ENCODE assay signal across 8 cellular contexts in genomic region chr1:15153184-15153841, GRCh38. TPM values are rescaled to one million over a fixed set of nuclear protein-coding genes. Genes with fewer than 3 reads are reported as not detected.
DNase-seq lines count a peak whose midpoint lies in the region; ATAC-seq and TF ChIP-seq lines count a peak whose summit lies in the region.

A gene with protein sequence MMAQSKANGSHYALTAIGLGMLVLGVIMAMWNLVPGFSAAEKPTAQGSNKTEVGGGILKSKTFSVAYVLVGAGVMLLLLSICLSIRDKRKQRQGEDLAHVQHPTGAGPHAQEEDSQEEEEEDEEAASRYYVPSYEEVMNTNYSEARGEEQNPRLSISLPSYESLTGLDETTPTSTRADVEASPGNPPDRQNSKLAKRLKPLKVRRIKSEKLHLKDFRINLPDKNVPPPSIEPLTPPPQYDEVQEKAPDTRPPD (plus strand): TSS chr1:15153747. CDS start chr1:15215088, 61,341 bp downstream.

- 1% methylated on average over 34 of the region's 56 CpGs for WGBS in mesenchymal stem cell
- 0 to 1% methylated on average over 13 to 24 of the region's 56 CpGs for WGBS in upper lobe of left lung, 2 donors

- H3K4me1 Mint-ChIP-seq in Caco-2 (ENCODE audit: low read depth, unreplicated experiment), result peaks cover 15% of the 10 kb centered on the region

- CTCF ChIA-PET in Caco-2 (lab: Charles Lee), result interaction anchor here (0.8 to 4.2 kb wide), 6 partner anchors 20 to 67 kb away, joined by 3 to 24 read pairs (median 9); no protein-coding TSS in a partner anchor

- H3K9ac ChIP-seq in HUES48 (ENCODE audit: low read depth, low read length) (no peak within 1 kb of the TSS), mesenchymal stem cell (ENCODE audit: low read length) (peak within 1 kb of the TSS; percentile 87)

- peak within 1 kb of the TSS; percentile 30 to 85 for H2BK12ac ChIP-seq in mesenchymal stem cell (ENCODE audit: low read length in 2 of 2)

- H3K4me3 ChIP-seq in Caco-2 (ENCODE audit: low read depth, low read length), result peak within 1 kb of the TSS; percentile 71
- peak within 1 kb of the TSS; percentile 75 for H3K4me3 ChIP-seq in HUES48 (ENCODE audit: low read depth, low read length)
- peak within 1 kb of the TSS; percentile 79 to 84 for H3K4me3 ChIP-seq in mesenchymal stem cell (ENCODE audit: insufficient read depth in 1 of 2, low read depth in 1 of 2, low read length in 2 of 2)
- peak within 1 kb of the TSS; percentile 36 to 92 (median 70) for H3K4me3 ChIP-seq in upper lobe of left lung

- H3K36me3 Mint-ChIP-seq in Caco-2 (ENCODE audit: insufficient read depth, unreplicated experiment), result peaks cover 9% of the 10 kb centered on the region

- peak within 1 kb of the TSS; percentile 35 to 38 for H3K14ac ChIP-seq in mesenchymal stem cell (ENCODE audit: low read length in 2 of 2)

- H4K91ac ChIP-seq in mesenchymal stem cell (ENCODE audit: low read length), result peak within 1 kb of the TSS; percentile 90

- H3K18ac ChIP-seq in mesenchymal stem cell (ENCODE audit: low read depth in 1 of 2, low read length in 2 of 2), result peak within 1 kb of the TSS; percentile 86 to 87

- H2BK5ac ChIP-seq in mesenchymal stem cell (ENCODE audit: low read depth, low read length, poor library complexity, severe bottlenecking), result no peak within 1 kb of the TSS

- H3K4me3 Mint-ChIP-seq in Caco-2 (ENCODE audit: unreplicated experiment), result peak within 1 kb of the TSS; percentile 87

- peak within 1 kb of the TSS; percentile 94 for H3K4me2 ChIP-seq in mesenchymal stem cell (ENCODE audit: low read length, poor library complexity, severe bottlenecking)

- intact Hi-C loops in Caco-2 (cut with micrococcal nuclease; ENCODE audit: unreplicated experiment), result loop anchor here (2.0 kb wide), 1 partner anchor 21 kb away; no protein-coding TSS in a partner anchor

- H3K36me3 ChIP-seq in Caco-2 (ENCODE audit: control insufficient read depth, insufficient read depth, low read length) (no peaks in the 10 kb centered on the region), HUES48 (ENCODE audit: control insufficient read depth, insufficient read depth, low read length) (no peaks in the 10 kb centered on the region), mesenchymal stem cell (ENCODE audit: control insufficient read depth in 1 of 2, insufficient read depth in 2 of 2, low read depth in 1 of 2, low read length in 2 of 2) (peaks cover 0 to 2% of the 10 kb centered on the region in 2 experiments), upper lobe of left lung (no peaks in the 10 kb centered on the region)

- peak; percentile 79 to 85 for ATAC-seq in upper lobe of left lung (ENCODE audit: low FRiP score in 2 of 2)
- ATAC-seq in HG03135 (IDR thresholded peaks at IDR 0.05; ENCODE audit: unreplicated experiment), result no peak

- H2BK120ac ChIP-seq in mesenchymal stem cell (ENCODE audit: low read depth, low read length), result peak within 1 kb of the TSS; percentile 80

- DNase-seq in Caco-2 (peak; percentile 74 to 87), SKM-1 (lab: John Stamatoyannopoulos, UW; ENCODE audit: unreplicated experiment) (peak; percentile 20), mesenchymal stem cell (peak; percentile 82), upper lobe of left lung (peak; percentile 83 to 94)
- no peak for DNase-seq in activated CD4-positive, CD25-positive, alpha-beta regulatory T cell (lab: John Stamatoyannopoulos, UW)

- peak in 2 of 4 donors; percentile 46 to 71 for TF ChIP-seq POLR2A in upper lobe of left lung (IDR thresholded peaks at IDR 0.05)

- H3K27me3 ChIP-seq in Caco-2 (replicated peaks; ENCODE audit: control insufficient read depth, insufficient read depth, low read length) (no peaks in the 10 kb centered on the region), HUES48 (ENCODE audit: control insufficient read depth, insufficient read depth, low read length) (peaks cover 29% of the 10 kb centered on the region), mesenchymal stem cell (ENCODE audit: control insufficient read depth in 1 of 2, insufficient read depth in 1 of 2, low read length in 2 of 2) (peaks cover 20 to 42% of the 10 kb centered on the region in 2 experiments), upper lobe of left lung (peaks cover 0 to 4% (median 2%) of the 10 kb centered on the region in 4 donors)

- no peak within 1 kb of the TSS for H2AK5ac ChIP-seq in mesenchymal stem cell (ENCODE audit: low read length, severe bottlenecking)

- no peak for TF ChIP-seq EP300 in upper lobe of left lung (IDR thresholded peaks at IDR 0.05)

- H3K4ac ChIP-seq in mesenchymal stem cell (ENCODE audit: low read depth in 1 of 2, low read length in 2 of 2), result peak within 1 kb of the TSS; percentile 54 to 85

- no peak within 1 kb of the TSS for H3K27ac ChIP-seq in HUES48 (ENCODE audit: low read depth, low read length)
- H3K27ac ChIP-seq in mesenchymal stem cell (ENCODE audit: low read length, poor library complexity, severe bottlenecking), result no peak within 1 kb of the TSS
- peak within 1 kb of the TSS; percentile 88 to 93 (median 90) for H3K27ac ChIP-seq in upper lobe of left lung

- peaks cover 44% of the 10 kb centered on the region for H3K4me1 ChIP-seq in Caco-2
- peaks cover 10% of the 10 kb centered on the region for H3K4me1 ChIP-seq in HUES48 (ENCODE audit: control insufficient read depth, insufficient read depth, low read length)
- H3K4me1 ChIP-seq in mesenchymal stem cell (ENCODE audit: control insufficient read depth, insufficient read depth, low read depth, low read length), result peaks cover 35% of the 10 kb centered on the region
- peaks cover 17 to 47% (median 41%) of the 10 kb centered on the region in 4 donors for H3K4me1 ChIP-seq in upper lobe of left lung

- peaks cover 23% of the 10 kb centered on the region for H3K79me1 ChIP-seq in mesenchymal stem cell (replicated peaks; ENCODE audit: low read length, poor library complexity, severe bottlenecking)

- H2AFZ ChIP-seq in mesenchymal stem cell (ENCODE audit: low read depth, low read length), result peak within 1 kb of the TSS; percentile 57

- in situ Hi-C loops in endometrial microvascular endothelial cells (cut with HindIII; ENCODE audit: inconsistent ontology term, low pct_unique_long_range_greater_than_20kb, low sequenced_read_pairs), result no loop called here

- POLR2A ChIA-PET in Caco-2 (lab: Charles Lee), result interaction anchor here (0.8 to 1.3 kb wide), 5 partner anchors 9 to 47 kb away, joined by 3 to 7 read pairs (median 6); no protein-coding TSS in a partner anchor

- peak within 1 kb of the TSS; percentile 96 for H2BK15ac ChIP-seq in mesenchymal stem cell (ENCODE audit: low read depth, poor library complexity, severe bottlenecking)

- H3K27me3 Mint-ChIP-seq in Caco-2 (ENCODE audit: insufficient read depth, unreplicated experiment), result no peaks in the 10 kb centered on the region

- no peaks in the 10 kb centered on the region for H3K9me3 Mint-ChIP-seq in Caco-2 (ENCODE audit: unreplicated experiment)

- no peaks in the 10 kb centered on the region for H3K9me3 ChIP-seq in Caco-2
- H3K9me3 ChIP-seq in HUES48 (ENCODE audit: control insufficient read depth, insufficient read depth, low read length), result no peaks in the 10 kb centered on the region
- H3K9me3 ChIP-seq in mesenchymal stem cell (ENCODE audit: control insufficient read depth, low read length), result no peaks in the 10 kb centered on the region
- H3K9me3 ChIP-seq in upper lobe of left lung, result no peaks in the 10 kb centered on the region

- no peak for TF ChIP-seq CTCF in Caco-2 (IDR thresholded peaks at IDR 0.05; ENCODE audit: insufficient read depth in 1 of 2, low read depth in 1 of 2, low read length in 1 of 2, severe bottlenecking in 1 of 2, unreplicated experiment in 1 of 2)
- TF ChIP-seq CTCF in upper lobe of left lung (IDR thresholded peaks at IDR 0.05), result no peak

- H3K23ac ChIP-seq in mesenchymal stem cell (ENCODE audit: low read length in 2 of 2), result peak within 1 kb of the TSS; percentile 34 to 81

- H3K27ac Mint-ChIP-seq in Caco-2 (ENCODE audit: unreplicated experiment), result peak within 1 kb of the TSS; percentile 73

- TSS peak; percentile 24 for BruUV-seq in Caco-2 (replicated peaks; lab: Mats Ljungman, UMichigan)

- H4K8ac ChIP-seq in mesenchymal stem cell (ENCODE audit: low read length), result no peak within 1 kb of the TSS

RNA-seq across cellular contexts. Expression of the gene that starts here (rescaled TPM):
- total RNA-seq in Caco-2 (2022) (24.7 and 25.0 TPM in 2 replicates), endometrial microvascular endothelial cells (ENCODE audit: inconsistent ontology term) (18.1 TPM), upper lobe of left lung (10 to 100 TPM in 4 of 6 donors, 1 to 10 TPM in 2; 6.3 to 22.4 (median 14.6) TPM)
- 48.1 TPM for polyA plus RNA-seq in mesenchymal stem cell (2013, experiment 1 of 2)
- 46.7 TPM for polyA plus RNA-seq in mesenchymal stem cell (2013, experiment 2 of 2)

Comparison
In these comparisons a context has a peak if more than half of its experiments do, and no peak if none do; other contexts are left out.
1. DNase-seq: peak in Caco-2 (2 of 2), SKM-1 (single experiment), mesenchymal stem cell (single experiment) and upper lobe of left lung (2 of 2); none in activated CD4-positive, CD25-positive, alpha-beta regulatory T cell (0 of 4).
2. H3K27ac ChIP-seq: peak in upper lobe of left lung (4 of 4); none in HUES48 (single experiment) and mesenchymal stem cell (single experiment).
3. Peak in every context shown above with its lines, with median percentiles within 50 percentile points of each other: H3K4me3 ChIP-seq.